In genomic region chr3:37993811-37994638, GRCh38 we compare ENCODE assay signal across 9 cellular contexts. TPM values are rescaled to one million over a fixed set of nuclear protein-coding genes. Genes with fewer than 3 reads are reported as not detected.
A peak's percentile ranks its signal among the peaks of the same experiment; 100 is the strongest.
DNase-seq lines count a peak whose midpoint lies in the region; ATAC-seq and TF ChIP-seq lines count a peak whose summit lies in the region.
"Had no signal": no experiment of that assay in that cellular context is flagged by ENCODE, and none has a peak within 500 bp of the region (broad histone marks: within the 10 kb centered on the region; RNA-seq: fewer than 3 reads in every experiment).

No MANE protein-coding gene starts in this region.

- H3K4me1 Mint-ChIP-seq in MCF 10A (ENCODE audit: insufficient read depth, unreplicated experiment): peaks cover 22% of the 10 kb centered on the region

- WGBS in SK-N-SH (ENCODE audit: low lambda C conversion rate): 25% methylated on average over 39 of the region's 49 CpGs
- whole genome bisulfite sequencing in aorta, 2 donors: 2 to 3% methylated on average over 47 to 49 of the region's 49 CpGs

- no peak overlapping the region for H3K4me3 Mint-ChIP-seq in MCF 10A (ENCODE audit: unreplicated experiment)

- no peak for TF ChIP-seq CTCF in breast epithelium (IDR thresholded peaks at IDR 0.05)
- TF ChIP-seq CTCF in MCF 10A (IDR thresholded peaks at IDR 0.05; ENCODE audit: unreplicated experiment): no peak
- TF ChIP-seq CTCF in SK-N-SH (IDR thresholded peaks at IDR 0.05): no peak
- no peak for TF ChIP-seq CTCF in left ventricle myocardium inferior (IDR thresholded peaks at IDR 0.05; ENCODE audit: borderline replicate concordance)

- H3K4me1 ChIP-seq in breast epithelium: peaks cover 7 to 12% of the 10 kb centered on the region in 2 donors
- H3K4me1 ChIP-seq in SK-N-SH (ENCODE audit: control insufficient read depth in 1 of 2, insufficient read depth in 2 of 2, low read depth in 1 of 2, low read length in 1 of 2): peaks cover 5 to 15% of the 10 kb centered on the region in 2 experiments; a peak in 3 of 4 replicates
- H3K4me1 ChIP-seq in left ventricle myocardium inferior: peaks cover 33% of the 10 kb centered on the region
- peaks cover 10% of the 10 kb centered on the region for H3K4me1 ChIP-seq in rectal smooth muscle tissue (ENCODE audit: control insufficient read depth, insufficient read depth, low read length)
- H3K4me1 ChIP-seq in aorta (ENCODE audit: control insufficient read depth in 1 of 2, insufficient read depth in 2 of 2, low read length in 2 of 2): no peaks in the 10 kb centered on the region

- peak; percentile 51 for ATAC-seq in HG03108 (IDR thresholded peaks at IDR 0.05; ENCODE audit: unreplicated experiment)
- peak; percentile 65 for ATAC-seq in aorta (ENCODE audit: low FRiP score)

- no TSS peak for BruUV-seq in MCF 10A (replicated peaks; lab: Mats Ljungman, UMichigan)

- POLR2A ChIA-PET in MCF 10A (lab: Yijun Ruan, JAX) (no interaction called here), SK-N-SH (lab: Yijun Ruan, JAX) (interaction anchor here (0.7 to 1.0 kb wide), 3 partner anchors 48 to 143 kb away, joined by 3 to 4 read pairs (median 4); partner anchors contain the start of gene ACAA1)

- H4K20me1 ChIP-seq in SK-N-SH (ENCODE audit: insufficient read depth): no peaks in the 10 kb centered on the region

- peak overlapping the region; percentile 89 for H3K4me2 ChIP-seq in SK-N-SH

- H3K36me3 ChIP-seq in breast epithelium: no peaks in the 10 kb centered on the region
- H3K36me3 ChIP-seq in SK-N-SH (replicated peaks in 1 of 2; ENCODE audit: control insufficient read depth in 1 of 2, insufficient read depth in 2 of 2, low read length in 1 of 2): no peaks in the 10 kb centered on the region
- no peaks in the 10 kb centered on the region for H3K36me3 ChIP-seq in left ventricle myocardium inferior
- H3K36me3 ChIP-seq in rectal smooth muscle tissue (ENCODE audit: control insufficient read depth, insufficient read depth, low read length): peaks cover 5% of the 10 kb centered on the region
- no peaks in the 10 kb centered on the region for H3K36me3 ChIP-seq in aorta (ENCODE audit: control insufficient read depth in 1 of 2, insufficient read depth in 2 of 2, low read length in 1 of 2)

- H3K4me3 ChIP-seq in breast epithelium (peak overlapping the region; percentile 52 to 73 (median 68)), SK-N-SH (ENCODE audit: low read depth in 2 of 2, low read length in 1 of 2) (peak overlapping the region; percentile 62 to 69), left ventricle myocardium inferior (peak overlapping the region; percentile 66), rectal smooth muscle tissue (ENCODE audit: low read length) (peak overlapping the region; percentile 71), aorta (ENCODE audit: low read length in 2 of 2) (peak overlapping the region; percentile 32 to 35)

- H3K27me3 Mint-ChIP-seq in MCF 10A (ENCODE audit: insufficient read depth, unreplicated experiment): no peaks in the 10 kb centered on the region

- H3K9me2 ChIP-seq in SK-N-SH: no peaks in the 10 kb centered on the region

- intact Hi-C loops in breast epithelium (cut with DNase I; ENCODE audit: low total_unique reads): no loop called here
- intact Hi-C loops in MCF 10A (cut with micrococcal nuclease): no loop called here
- intact Hi-C loops in left ventricle myocardium inferior (cut with micrococcal nuclease): no loop called here
- intact Hi-C loops in aorta (cut with DNase I): no loop called here

- no peaks in the 10 kb centered on the region for H3K79me2 ChIP-seq in SK-N-SH (ENCODE audit: insufficient read depth)

- H3K9me3 Mint-ChIP-seq in MCF 10A (ENCODE audit: unreplicated experiment): no peaks in the 10 kb centered on the region

- peak overlapping the region; percentile 99 for H2AFZ ChIP-seq in SK-N-SH (ENCODE audit: low read depth)

- TF ChIP-seq EP300 in SK-N-SH (IDR thresholded peaks at IDR 0.05; ENCODE audit: borderline replicate concordance in 1 of 2, low read depth in 1 of 2, low read length in 1 of 2): no peak

- no peaks in the 10 kb centered on the region for H3K9me3 ChIP-seq in breast epithelium
- no peaks in the 10 kb centered on the region for H3K9me3 ChIP-seq in SK-N-SH
- H3K9me3 ChIP-seq in left ventricle myocardium inferior (replicated peaks): no peaks in the 10 kb centered on the region
- H3K9me3 ChIP-seq in aorta (ENCODE audit: control insufficient read depth, low read length): no peaks in the 10 kb centered on the region

- H3K27ac ChIP-seq in breast epithelium (peak overlapping the region; percentile 81 to 89), SK-N-SH (ENCODE audit: low read depth in 2 of 2, low read length in 1 of 2) (peak overlapping the region; percentile 54 to 77), left ventricle myocardium inferior (replicated peaks) (peak overlapping the region; percentile 78), rectal smooth muscle tissue (ENCODE audit: low read depth, low read length) (peak overlapping the region; percentile 25), aorta (ENCODE audit: low read depth in 1 of 2, low read length in 2 of 2) (peak overlapping the region in 1 of 2 donors; percentile 20)
- H3K27ac ChIP-seq: C4-2B had no signal

- no peak overlapping the region for H3K27ac Mint-ChIP-seq in MCF 10A (ENCODE audit: low read depth, unreplicated experiment)

- no peak for TF ChIP-seq RAD21 in SK-N-SH (IDR thresholded peaks at IDR 0.05; ENCODE audit: low read length)

- peak; percentile 63 for TF ChIP-seq POLR2A in breast epithelium (IDR thresholded peaks at IDR 0.05)

- DNase-seq in breast epithelium (ENCODE audit: low spot score in 2 of 2) (peak; percentile 63 to 73), MCF 10A (ENCODE audit: unreplicated experiment) (no peak), SK-N-SH (peak; percentile 82), left ventricle myocardium inferior (peak; percentile 79), aorta (peak; percentile 93 to 95)
- peak; percentile 40 for DNase-seq in activated naive CD8-positive, alpha-beta T cell treated with anti-CD3 and anti-CD28 coated beads, Interleukin-2, amount 50 U/mL, for 16 hours (ENCODE audit: low read depth, low spot score)

- no peaks in the 10 kb centered on the region for H3K36me3 Mint-ChIP-seq in MCF 10A (ENCODE audit: insufficient read depth, unreplicated experiment)

- peak overlapping the region; percentile 77 for H3K9ac ChIP-seq in SK-N-SH
- peak overlapping the region; percentile 53 for H3K9ac ChIP-seq in rectal smooth muscle tissue (ENCODE audit: low read length)

- CTCF ChIA-PET in MCF 10A (lab: Yijun Ruan, JAX): interaction anchor here (0.7 kb wide), 1 partner anchor 11 kb away, joined by 3 read pairs; no protein-coding TSS in a partner anchor
- CTCF ChIA-PET in SK-N-SH (lab: Yijun Ruan, JAX): interaction anchor here (0.9 to 1.6 kb wide), 2 partner anchors 138 to 139 kb away, joined by 3 to 4 read pairs; no protein-coding TSS in a partner anchor

- H3F3A ChIP-seq in SK-N-SH (replicated peaks; ENCODE audit: insufficient read depth): peaks cover 4% of the 10 kb centered on the region

- H3K27me3 ChIP-seq in breast epithelium (no peaks in the 10 kb centered on the region), SK-N-SH (ENCODE audit: insufficient read depth) (no peaks in the 10 kb centered on the region), left ventricle myocardium inferior (ENCODE audit: low read depth) (no peaks in the 10 kb centered on the region), rectal smooth muscle tissue (ENCODE audit: control insufficient read depth, insufficient read depth, low read length) (no peaks in the 10 kb centered on the region), aorta (ENCODE audit: control insufficient read depth in 1 of 2, insufficient read depth in 2 of 2, low read length in 1 of 2) (no peaks in the 10 kb centered on the region)

TF ChIP-seq in SK-N-SH, 30 proteins besides CTCF, POLR2A, EP300 and RAD21 (continues in another document):
- 0 out of 2 replicates have a peak, but pooled peaks have one; percentile 44 for TF ChIP-seq MXI1 (IDR thresholded peaks at IDR 0.05; ENCODE audit: low read depth, low read length)
- no peak for TF ChIP-seq EZH2phosphoT487 (IDR thresholded peaks at IDR 0.05; ENCODE audit: borderline replicate concordance, low read depth)
- TF ChIP-seq MAX (IDR thresholded peaks at IDR 0.05; ENCODE audit: low read depth): peak; percentile 95
- no peak for TF ChIP-seq JUND (IDR thresholded peaks at IDR 0.05)
- peak; percentile 68 for TF ChIP-seq GABPA (IDR thresholded peaks at IDR 0.05; ENCODE audit: low read depth)
- TF ChIP-seq TEAD4 (IDR thresholded peaks at IDR 0.05; ENCODE audit: borderline replicate concordance, insufficient read depth): no peak
- TF ChIP-seq POLR2AphosphoS5 (IDR thresholded peaks at IDR 0.05; ENCODE audit: low read depth, low read length): peak; percentile 43; the same call in 1 of the 2 replicates

RNA-seq across cellular contexts. Expression of gene VILL, which starts 3.4 kb away (rescaled TPM):
- total RNA-seq in breast epithelium (10 to 100 TPM; 11.0 to 17.4 (median 15.4) TPM), MCF 10A (2022) (not detected in 2 replicates), left ventricle myocardium inferior (3.6 TPM), aorta (10 to 100 TPM in 1 of 2 donors, 1 to 10 TPM in 1; 3.9 to 10.9 TPM)
- polyA plus RNA-seq in SK-N-SH (2012; rRNA removed) (8.6 and 8.8 TPM in 2 replicates), aorta (10 to 100 TPM; 15.4 to 37.1 TPM)
- polyA plus RNA-seq in SK-N-SH (2012; cell fraction: cytosol; rRNA removed): 2.4 and 3.9 TPM in 2 replicates
- polyA plus RNA-seq in SK-N-SH (2012; cell fraction: nucleus; rRNA removed): 28.7 and 29.0 TPM in 2 replicates

RNA-seq across cellular contexts. Expression of gene PLCD1, which starts 35.4 kb away (rescaled TPM):
- total RNA-seq in breast epithelium (10 to 100 TPM; 17.0 to 36.2 (median 23.4) TPM), MCF 10A (2022) (1.8 and 3.1 TPM in 2 replicates), left ventricle myocardium inferior (10.3 TPM), aorta (10 to 100 TPM; 37.1 to 53.8 TPM)
- polyA plus RNA-seq in SK-N-SH (2012; rRNA removed) (15.2 and 20.2 TPM in 2 replicates), aorta (10 to 100 TPM; 30.8 to 59.7 TPM)
- polyA plus RNA-seq in SK-N-SH (2012; cell fraction: cytosol; rRNA removed): 7.3 and 10.6 TPM in 2 replicates
- 65.0 and 85.7 TPM in 2 replicates for polyA plus RNA-seq in SK-N-SH (2012; cell fraction: nucleus; rRNA removed)

RNA-seq across cellular contexts. Expression of gene DLEC1, which starts 45.0 kb away (rescaled TPM):
- 1 to 10 TPM in 2 of 3 donors, under 1 TPM in 1; 0.98 to 2.0 (median 1.1) TPM for total RNA-seq in breast epithelium
- total RNA-seq in MCF 10A (2022): 1.3 TPM in 1 of 2 replicates, not detected in the other
- 0.02 TPM in 1 of 2 replicates, not detected in the other for polyA plus RNA-seq in SK-N-SH (2012; rRNA removed)
- polyA plus RNA-seq in SK-N-SH (2012; cell fraction: cytosol; rRNA removed): not detected in 2 replicates
- polyA plus RNA-seq in SK-N-SH (2012; cell fraction: nucleus; rRNA removed): 0.01 TPM in 2 replicates
- 0.08 TPM for total RNA-seq in left ventricle myocardium inferior
- total RNA-seq in aorta: under 1 TPM; 0.26 to 0.69 TPM
- polyA plus RNA-seq in aorta: under 1 TPM; 0.25 to 0.59 TPM
